10 cellular contexts compared by ENCODE assay signal in genomic region chr2:44715671-44716077, GRCh38.
DNase-seq lines count a peak whose midpoint lies in the region; ATAC-seq, FAIRE-seq and TF ChIP-seq lines count a peak whose summit lies in the region.
"Had no signal": no experiment of that assay in that cellular context is flagged by ENCODE, and none has a peak within 500 bp of the region (broad histone marks: within the 10 kb centered on the region; RNA-seq: fewer than 3 reads in every experiment).

No MANE protein-coding gene starts in this region.

- H3K4me1 ChIP-seq in keratinocyte (ENCODE audit: control insufficient read depth, extremely low read depth, insufficient read depth, low read length) = no peaks in the 10 kb centered on the region

- no peak for FAIRE-seq in keratinocyte (lab: Jason Lieb, UNC)

- dilution Hi-C loops in keratinocyte (cut with MboI; ENCODE audit: extremely low pct_ligation_motif_present, low sequenced_read_pairs) = no loop called here

- no peaks in the 10 kb centered on the region for H4K20me1 ChIP-seq in keratinocyte (ENCODE audit: control insufficient read depth, extremely low read depth, insufficient read depth, low read length)

- no peaks in the 10 kb centered on the region for H3K9me1 ChIP-seq in keratinocyte (ENCODE audit: control insufficient read depth, extremely low read depth, insufficient read depth, low read length)

- intact Hi-C loops in activated CD4-positive, alpha-beta memory T cell treated with anti-CD3 and anti-CD28 coated beads for 36 hours (cut with micrococcal nuclease) = no loop called here

- CTCF ChIA-PET in WTC11 (lab: Charles Lee) = interaction anchor here (0.8 to 2.5 kb wide), 6 partner anchors 16 to 323 kb away, joined by 3 to 22 read pairs (median 4); no protein-coding TSS in a partner anchor
- CTCF ChIA-PET in activated CD4-positive, alpha-beta memory T cell treated with anti-CD3 and anti-CD28 coated beads for 36 hours (lab: Charles Lee) = interaction anchor here (0.9 to 1.0 kb wide), 2 partner anchors 234 to 236 kb away, joined by 3 read pairs; no protein-coding TSS in a partner anchor

- no peak overlapping the region for H2AFZ ChIP-seq in keratinocyte (ENCODE audit: control insufficient read depth, low read length)

- H3K27me3 ChIP-seq in keratinocyte (ENCODE audit: control insufficient read depth, extremely low read depth, insufficient read depth, low read length) = no peaks in the 10 kb centered on the region

- H3K9me3 ChIP-seq in keratinocyte (ENCODE audit: control insufficient read depth, low read depth, low read length) = no peaks in the 10 kb centered on the region

- peaks cover 14% of the 10 kb centered on the region for H3K4me1 Mint-ChIP-seq in WTC11
- peaks cover 5% of the 10 kb centered on the region for H3K4me1 Mint-ChIP-seq in activated CD4-positive, alpha-beta memory T cell treated with anti-CD3 and anti-CD28 coated beads for 36 hours (ENCODE audit: low read depth)
- H3K4me1 Mint-ChIP-seq: activated naive CD4-positive, alpha-beta T cell treated with anti-CD3 and anti-CD28 coated beads, Interleukin-2, amount 50 U/mL, for 24 hours had no signal

- no peak overlapping the region for H3K27ac Mint-ChIP-seq in WTC11
- no peak overlapping the region for H3K27ac Mint-ChIP-seq in activated CD4-positive, alpha-beta memory T cell treated with anti-CD3 and anti-CD28 coated beads for 36 hours
- H3K27ac Mint-ChIP-seq: activated naive CD4-positive, alpha-beta T cell treated with anti-CD3 and anti-CD28 coated beads, Interleukin-2, amount 50 U/mL, for 24 hours had no signal

- TF ChIP-seq CTCF in WTC11 (IDR thresholded peaks at IDR 0.05) (no peak), keratinocyte (optimal IDR thresholded peaks at IDR 0.05 in 1 of 3, IDR thresholded peaks at IDR 0.05 in 1 of 3, conservative IDR thresholded peaks at IDR 0.05 in 1 of 3; ENCODE audit: extremely low read depth in 1 of 3, insufficient read depth in 2 of 3, low read length in 3 of 3) (peak; percentile 50 to 66 (median 57))

- H3K27ac ChIP-seq in keratinocyte (ENCODE audit: control insufficient read depth, insufficient read depth, low read length) = no peak overlapping the region

- in situ Hi-C loops in KBM-7 (cut with MboI; ENCODE audit: low pct_unique_long_range_greater_than_20kb, low sequenced_read_pairs) = no loop called here

- no peak overlapping the region for H3K9ac ChIP-seq in keratinocyte (ENCODE audit: control insufficient read depth, extremely low read depth, insufficient read depth, low read length)

- DNase-seq in COR-L47 (lab: John Stamatoyannopoulos, UW) = peak; percentile 66
- peak; percentile 16 for DNase-seq in KBM-7
- DNase-seq in WTC11 (ENCODE audit: low spot score) = peak; percentile 26
- no peak for DNase-seq in keratinocyte (ENCODE audit: low read depth, low spot score)
- no peak for DNase-seq in activated CD4-positive, alpha-beta memory T cell treated with anti-CD3 and anti-CD28 coated beads for 36 hours
- DNase-seq: stimulated activated CD4-positive, alpha-beta T cell treated with anti-CD3 and anti-CD28 coated beads, Interleukin-1b, Interleukin-23, amount 100 ng/mL, for 48 hours had no signal

- ATAC-seq in WTC11 (peak; percentile 97), HG02840 (IDR thresholded peaks at IDR 0.05; ENCODE audit: low FRiP score, unreplicated experiment) (no peak), HG02763 (IDR thresholded peaks at IDR 0.05; ENCODE audit: unreplicated experiment) (no peak), HG02938 (IDR thresholded peaks at IDR 0.05; ENCODE audit: unreplicated experiment) (no peak)

- H3K4me3 Mint-ChIP-seq in WTC11 = no peak overlapping the region
- H3K4me3 Mint-ChIP-seq in activated CD4-positive, alpha-beta memory T cell treated with anti-CD3 and anti-CD28 coated beads for 36 hours = no peak overlapping the region
- H3K4me3 Mint-ChIP-seq: activated naive CD4-positive, alpha-beta T cell treated with anti-CD3 and anti-CD28 coated beads, Interleukin-2, amount 50 U/mL, for 24 hours had no signal

- H3K4me3 ChIP-seq in keratinocyte (ENCODE audit: control insufficient read depth in 2 of 3, extremely low read depth in 1 of 3, insufficient read depth in 2 of 3, low read depth in 1 of 3, low read length in 3 of 3) = no peak overlapping the region

- H3K36me3 Mint-ChIP-seq in WTC11 = no peaks in the 10 kb centered on the region
- no peaks in the 10 kb centered on the region for H3K36me3 Mint-ChIP-seq in activated CD4-positive, alpha-beta memory T cell treated with anti-CD3 and anti-CD28 coated beads for 36 hours

- H3K79me2 ChIP-seq in keratinocyte (ENCODE audit: control insufficient read depth, insufficient read depth, low read length) = no peaks in the 10 kb centered on the region

- no peaks in the 10 kb centered on the region for H3K27me3 Mint-ChIP-seq in WTC11 (ENCODE audit: low read depth)
- no peaks in the 10 kb centered on the region for H3K27me3 Mint-ChIP-seq in activated CD4-positive, alpha-beta memory T cell treated with anti-CD3 and anti-CD28 coated beads for 36 hours
- H3K27me3 Mint-ChIP-seq: activated naive CD4-positive, alpha-beta T cell treated with anti-CD3 and anti-CD28 coated beads, Interleukin-2, amount 50 U/mL, for 24 hours had no signal

- no peaks in the 10 kb centered on the region for H3K36me3 ChIP-seq in keratinocyte (ENCODE audit: control insufficient read depth in 2 of 2, extremely low read depth in 1 of 2, insufficient read depth in 2 of 2, low read length in 2 of 2)

- POLR2A ChIA-PET in WTC11 (lab: Charles Lee) = no interaction called here
- POLR2A ChIA-PET in activated CD4-positive, alpha-beta memory T cell treated with anti-CD3 and anti-CD28 coated beads for 36 hours (lab: Charles Lee) = no interaction called here

- H3K9me3 Mint-ChIP-seq in WTC11 = no peaks in the 10 kb centered on the region
- no peaks in the 10 kb centered on the region for H3K9me3 Mint-ChIP-seq in activated CD4-positive, alpha-beta memory T cell treated with anti-CD3 and anti-CD28 coated beads for 36 hours
- H3K9me3 Mint-ChIP-seq: activated naive CD4-positive, alpha-beta T cell treated with anti-CD3 and anti-CD28 coated beads, Interleukin-2, amount 50 U/mL, for 24 hours had no signal

- no peak overlapping the region for H3K4me2 ChIP-seq in keratinocyte (ENCODE audit: control insufficient read depth, extremely low read depth, insufficient read depth, low read depth, low read length)

TF ChIP-seq in WTC11, 78 proteins besides CTCF, POLR2A, EP300 and RAD21 (continues in another document):
- TF ChIP-seq ZNF416 (CRISPR knock-in tag; IDR thresholded peaks at IDR 0.05) (no peak), STAT6 (CRISPR knock-in tag; conservative IDR thresholded peaks at IDR 0.05; ENCODE audit: low read depth) (no peak), ZNF219 (CRISPR knock-in tag; IDR thresholded peaks at IDR 0.05; ENCODE audit: borderline replicate concordance) (no peak), PREB (CRISPR knock-in tag; IDR thresholded peaks at IDR 0.05; ENCODE audit: borderline replicate concordance) (no peak), ZBTB43 (CRISPR knock-in tag; IDR thresholded peaks at IDR 0.05) (no peak), ELF4 (CRISPR knock-in tag; IDR thresholded peaks at IDR 0.05; ENCODE audit: low read depth) (no peak), JAZF1 (CRISPR knock-in tag; IDR thresholded peaks at IDR 0.05) (no peak), MLX (CRISPR knock-in tag; IDR thresholded peaks at IDR 0.05) (no peak), ESRRA (CRISPR knock-in tag; IDR thresholded peaks at IDR 0.05; ENCODE audit: borderline replicate concordance) (no peak), MXD4 (CRISPR knock-in tag; IDR thresholded peaks at IDR 0.05; ENCODE audit: borderline replicate concordance) (no peak), NR2C2 (CRISPR knock-in tag; IDR thresholded peaks at IDR 0.05) (no peak)

Comparison
In these comparisons a context has a peak if more than half of its experiments do, and no peak if none do; other contexts are left out.
1. DNase-seq: peak in COR-L47 (single experiment), KBM-7 (single experiment) and WTC11 (single experiment); none in keratinocyte (single experiment) and activated CD4-positive, alpha-beta memory T cell treated with anti-CD3 and anti-CD28 coated beads for 36 hours (single experiment).